ENCODE assay signal across 16 cellular contexts in genomic region chr9:135167839-135168378, GRCh38.
DNase-seq lines count a peak whose midpoint lies in the region; TF ChIP-seq lines count a peak whose summit lies in the region.
"Had no signal": no experiment of that assay in that cellular context is flagged by ENCODE, and none has a peak within 500 bp of the region (broad histone marks: within the 10 kb centered on the region; RNA-seq: fewer than 3 reads in every experiment).

No MANE protein-coding gene starts in this region.

- no peak overlapping the region for H3K27ac ChIP-seq in substantia nigra (ENCODE audit: low read depth, low read length, poor library complexity, severe bottlenecking)
- H3K27ac ChIP-seq in transverse colon = no peak overlapping the region
- H3K27ac ChIP-seq: BLaER1 treated with 17β-estradiol and CSF1 and Interleukin-3, amounts not matched to agents 10 nM and 100 nM had no signal

- H3K27me3 ChIP-seq in transverse colon = peaks cover 19% of the 10 kb centered on the region
- H3K27me3 ChIP-seq: BLaER1 treated with 17β-estradiol and CSF1 and Interleukin-3, amounts not matched to agents 10 nM and 100 nM had no signal

- WGBS in transverse colon (ENCODE audit: low coverage in 1 of 2), 2 donors = 81 to 90% methylated on average over 2 to 9 of the region's 13 CpGs

- H3K4me1 ChIP-seq in transverse colon = no peaks in the 10 kb centered on the region

- TF ChIP-seq CTCF in transverse colon (IDR thresholded peaks at IDR 0.05) = no peak

- no peak overlapping the region for H3K4me3 ChIP-seq in transverse colon
- H3K4me3 ChIP-seq: BLaER1 treated with 17β-estradiol and CSF1 and Interleukin-3, amounts not matched to agents 10 nM and 100 nM; GM23338 had no signal

- DNase-seq in NCI-H82 (lab: John Stamatoyannopoulos, UW) (peak; percentile 43), NCI-H82 treated with DMSO at 0.1 percent for 48 hours (lab: John Stamatoyannopoulos, UW; ENCODE audit: unreplicated experiment) (no peak), G401 (ENCODE audit: low spot score) (peak; percentile 43), cerebellum (ENCODE audit: low spot score) (peak; percentile 37), substantia nigra (lab: John Stamatoyannopoulos, UW) (no peak), transverse colon (no peak), NCI-H446 (lab: John Stamatoyannopoulos, UW) (no peak)
- DNase-seq: 8988T; AML-193; CD4-positive, CD25-positive, alpha-beta regulatory T cell; DMS79 treated with DMSO at 0.1 percent for 48 hours; EL; GDM1; H7 had no signal

- no peak for TF ChIP-seq EP300 in transverse colon (IDR thresholded peaks at IDR 0.05; ENCODE audit: low read depth)

- no peaks in the 10 kb centered on the region for H3K9me3 ChIP-seq in transverse colon
- H3K9me3 ChIP-seq: BLaER1 treated with 17β-estradiol and CSF1 and Interleukin-3, amounts not matched to agents 10 nM and 100 nM had no signal

- intact Hi-C loops in transverse colon (cut with DNase I; ENCODE audit: low total_unique reads) = no loop called here

- no peak for TF ChIP-seq POLR2A in transverse colon (IDR thresholded peaks at IDR 0.05)

- in situ Hi-C loops in G401 (cut with HindIII; ENCODE audit: low sequenced_read_pairs) = no loop called here
- in situ Hi-C loops in transverse colon (cut with MboI; ENCODE audit: low pct_ligation_motif_present in 1 of 4, low pct_unique_long_range_greater_than_20kb in 1 of 4, low sequenced_read_pairs in 3 of 4) = no loop called here

- no peaks in the 10 kb centered on the region for H3K36me3 ChIP-seq in transverse colon
- H3K36me3 ChIP-seq: BLaER1 treated with 17β-estradiol and CSF1 and Interleukin-3, amounts not matched to agents 10 nM and 100 nM had no signal

Comparison
In these comparisons a context has a peak if more than half of its experiments do, and no peak if none do; other contexts are left out.
1. DNase-seq: peak in NCI-H82 (single experiment), G401 (single experiment) and cerebellum (single experiment); none in NCI-H82 treated with DMSO at 0.1 percent for 48 hours (single experiment), substantia nigra (0 of 49), transverse colon (single experiment) and NCI-H446 (0 of 2).